ENCODE assay signal across 16 cellular contexts in the genomic region with DNA sequence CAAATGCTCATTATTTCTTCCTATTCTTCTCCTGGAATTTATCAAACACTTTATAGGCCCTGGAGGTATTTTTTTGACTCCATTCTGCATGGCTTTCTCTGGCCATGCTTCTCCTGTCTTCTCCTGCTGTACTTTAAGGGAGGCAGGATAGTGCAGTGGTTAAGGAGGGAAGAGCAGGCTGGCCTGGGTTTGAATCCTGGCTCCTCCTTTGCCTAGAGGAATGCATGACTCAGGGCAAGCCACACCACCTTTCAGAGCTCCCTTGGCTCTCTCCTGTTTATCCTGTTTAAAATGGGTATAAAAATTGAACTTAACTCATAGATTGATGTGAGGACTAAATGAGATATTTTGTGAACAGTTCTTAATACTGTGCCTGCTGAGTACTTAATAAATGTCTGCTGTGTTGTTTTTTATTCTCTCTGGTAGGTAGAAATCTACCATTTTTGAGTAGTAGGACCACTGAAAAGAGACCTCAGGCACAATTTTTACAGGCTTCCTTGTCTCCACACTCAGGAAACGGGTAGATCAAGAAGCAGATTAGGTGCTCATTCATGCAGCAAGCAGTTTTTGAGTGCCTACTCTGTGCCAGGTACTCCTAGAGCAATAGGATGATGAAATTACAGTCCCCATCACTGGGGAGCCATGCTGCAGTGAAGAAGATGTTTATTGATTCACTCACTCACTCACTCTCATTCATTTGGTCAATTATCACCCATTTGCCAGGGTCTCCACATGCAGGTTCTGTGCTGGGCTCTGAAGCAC. TPM values are rescaled to one million over a fixed set of nuclear protein-coding genes. Genes with fewer than 3 reads are reported as not detected.
DNase-seq lines count a peak whose midpoint lies in the region; ATAC-seq and TF ChIP-seq lines count a peak whose summit lies in the region.
"Had no signal": no experiment of that assay in that cellular context is flagged by ENCODE, and none has a peak within 500 bp of the region (broad histone marks: within the 10 kb centered on the region; RNA-seq: fewer than 3 reads in every experiment).

No MANE protein-coding gene starts in this region.

- H3K4me3 Mint-ChIP-seq in stimulated activated effector memory CD8-positive, alpha-beta T cell treated with anti-CD3 and anti-CD28 coated beads, Interleukin-12 subunit alpha, Interleukin-12 subunit beta, amount 100 ng/mL, for 72 hours: no peak overlapping the region
- H3K4me3 Mint-ChIP-seq: activated B cell treated with CpG ODN at 0.5 μM for 24 hours; activated CD8-positive, alpha-beta T cell treated with anti-CD3 and anti-CD28 coated beads, Interleukin-2, amount 10 ng/mL, durations not matched to agents 7 days and 5 days; activated naive CD8-positive, alpha-beta T cell treated with anti-CD3 and anti-CD28 coated beads for 36 hours; stimulated activated naive CD8-positive, alpha-beta T cell treated with anti-CD3 and anti-CD28 coated beads, Interleukin-15, amount 100 ng/mL, for 72 hours; T-helper 1 cell treated with Interleukin-12 subunit alpha and Interleukin-12 subunit beta and Interleukin-4 antibody, amounts not matched to agents 30 μg/mL and 1 μg/mL, for 36 hours had no signal

- H3K27ac Mint-ChIP-seq in stimulated activated effector memory CD8-positive, alpha-beta T cell treated with anti-CD3 and anti-CD28 coated beads, Interleukin-12 subunit alpha, Interleukin-12 subunit beta, amount 100 ng/mL, for 72 hours: no peak overlapping the region
- H3K27ac Mint-ChIP-seq: activated B cell treated with CpG ODN at 0.5 μM for 24 hours; activated CD8-positive, alpha-beta T cell treated with anti-CD3 and anti-CD28 coated beads, Interleukin-2, amount 10 ng/mL, durations not matched to agents 7 days and 5 days; activated naive CD8-positive, alpha-beta T cell treated with anti-CD3 and anti-CD28 coated beads for 36 hours; stimulated activated naive CD8-positive, alpha-beta T cell treated with anti-CD3 and anti-CD28 coated beads, Interleukin-15, amount 100 ng/mL, for 72 hours; T-helper 1 cell treated with Interleukin-12 subunit alpha and Interleukin-12 subunit beta and Interleukin-4 antibody, amounts not matched to agents 30 μg/mL and 1 μg/mL, for 36 hours had no signal

- H3K27me3 ChIP-seq in MG63: no peaks in the 10 kb centered on the region

- no peaks in the 10 kb centered on the region for H3K9me3 Mint-ChIP-seq in stimulated activated effector memory CD8-positive, alpha-beta T cell treated with anti-CD3 and anti-CD28 coated beads, Interleukin-12 subunit alpha, Interleukin-12 subunit beta, amount 100 ng/mL, for 72 hours
- H3K9me3 Mint-ChIP-seq: activated B cell treated with CpG ODN at 0.5 μM for 24 hours; activated naive CD8-positive, alpha-beta T cell treated with anti-CD3 and anti-CD28 coated beads for 36 hours; stimulated activated naive CD8-positive, alpha-beta T cell treated with anti-CD3 and anti-CD28 coated beads, Interleukin-15, amount 100 ng/mL, for 72 hours; T-helper 1 cell treated with Interleukin-12 subunit alpha and Interleukin-12 subunit beta and Interleukin-4 antibody, amounts not matched to agents 30 μg/mL and 1 μg/mL, for 36 hours had no signal

- 81% methylated on average over 1 of the region's 1 CpG; no CpG with 5 or more reads in 1 of the 2 experiments for WGBS in mesodermal cell (ENCODE audit: insufficient coverage in 2 of 2), 2 experiments

- no peak for ATAC-seq in stimulated activated effector memory CD8-positive, alpha-beta T cell treated with anti-CD3 and anti-CD28 coated beads, Interleukin-12 subunit alpha, Interleukin-12 subunit beta, amount 100 ng/mL, for 72 hours
- ATAC-seq: activated CD8-positive, alpha-beta T cell treated with anti-CD3 and anti-CD28 coated beads, Interleukin-2, amount 10 ng/mL, durations not matched to agents 7 days and 5 days; stimulated activated naive CD8-positive, alpha-beta T cell treated with anti-CD3 and anti-CD28 coated beads, Interleukin-15, amount 100 ng/mL, for 72 hours had no signal

- TF ChIP-seq CTCF in VCaP (conservative IDR thresholded peaks at IDR 0.05): no peak

- H3K4me1 ChIP-seq in mesodermal cell (ENCODE audit: control insufficient read depth, insufficient read depth, low read length, poor library complexity, severe bottlenecking): peaks cover 29% of the 10 kb centered on the region

- DNase-seq in NCI-H510A treated with DMSO at 0.1 percent for 48 hours (lab: John Stamatoyannopoulos, UW) (peak; percentile 9), NCI-H510A (lab: John Stamatoyannopoulos, UW) (no peak), MG63 (peak; percentile 58), iPS-NIHi7 (ENCODE audit: extremely low spot score) (no peak), NCI-H2107 treated with DMSO at 0.1 percent for 48 hours (lab: John Stamatoyannopoulos, UW; ENCODE audit: unreplicated experiment) (no peak)
- DNase-seq in stimulated activated effector memory CD8-positive, alpha-beta T cell treated with anti-CD3 and anti-CD28 coated beads, Interleukin-12 subunit alpha, Interleukin-12 subunit beta, amount 100 ng/mL, for 72 hours (ENCODE audit: low spot score in 2 of 2): no peak
- DNase-seq: activated B cell treated with CpG ODN at 0.5 μM for 24 hours; activated CD8-positive, alpha-beta T cell treated with anti-CD3 and anti-CD28 coated beads, Interleukin-2, amount 10 ng/mL, durations not matched to agents 7 days and 5 days; activated naive CD8-positive, alpha-beta T cell treated with anti-CD3 and anti-CD28 coated beads for 36 hours; brain microvascular endothelial cell; NCI-H345; SHP77 treated with DMSO at 0.1 percent for 48 hours; stimulated activated naive CD8-positive, alpha-beta T cell treated with anti-CD3 and anti-CD28 coated beads, Interleukin-15, amount 100 ng/mL, for 72 hours had no signal

- no peaks in the 10 kb centered on the region for H3K9me3 ChIP-seq in MG63
- no peaks in the 10 kb centered on the region for H3K9me3 ChIP-seq in mesodermal cell (ENCODE audit: control insufficient read depth, low read length)

- H3K36me3 ChIP-seq in MG63 (no peaks in the 10 kb centered on the region), mesodermal cell (ENCODE audit: control insufficient read depth, insufficient read depth, low read length) (no peaks in the 10 kb centered on the region)
- H3K36me3 ChIP-seq: brain microvascular endothelial cell had no signal

- H3K36me3 Mint-ChIP-seq in stimulated activated effector memory CD8-positive, alpha-beta T cell treated with anti-CD3 and anti-CD28 coated beads, Interleukin-12 subunit alpha, Interleukin-12 subunit beta, amount 100 ng/mL, for 72 hours: no peaks in the 10 kb centered on the region
- H3K36me3 Mint-ChIP-seq: activated naive CD8-positive, alpha-beta T cell treated with anti-CD3 and anti-CD28 coated beads for 36 hours had no signal

- peak overlapping the region; percentile 97 for H3K27ac ChIP-seq in VCaP
- peak overlapping the region; percentile 2 for H3K27ac ChIP-seq in mesodermal cell (ENCODE audit: low read depth, low read length, severe bottlenecking)
- H3K27ac ChIP-seq: brain microvascular endothelial cell had no signal

- no peak overlapping the region for H3K4me3 ChIP-seq in MG63
- H3K4me3 ChIP-seq in mesodermal cell (ENCODE audit: extremely low read depth, insufficient read depth, low read length, poor library complexity, severe bottlenecking): no peak overlapping the region

- no peaks in the 10 kb centered on the region for H3K4me1 Mint-ChIP-seq in stimulated activated effector memory CD8-positive, alpha-beta T cell treated with anti-CD3 and anti-CD28 coated beads, Interleukin-12 subunit alpha, Interleukin-12 subunit beta, amount 100 ng/mL, for 72 hours
- H3K4me1 Mint-ChIP-seq: activated B cell treated with CpG ODN at 0.5 μM for 24 hours; activated naive CD8-positive, alpha-beta T cell treated with anti-CD3 and anti-CD28 coated beads for 36 hours had no signal

RNA-seq across cellular contexts. Expression of a gene that starts 32.7 kb away (rescaled TPM):
- 2.1 and 4.6 TPM in 2 replicates for total RNA-seq in MG63 (2014; rRNA removed; shearing (Covaris generic); ENCODE audit: low replicate concordance)
- polyA plus RNA-seq in mesodermal cell (2013, experiment 1 of 2): 68.5 TPM
- polyA plus RNA-seq in mesodermal cell (2013, experiment 2 of 2): 47.6 TPM

Comparison
In these comparisons a context has a peak if more than half of its experiments do, and no peak if none do; other contexts are left out.
1. DNase-seq: peak in NCI-H510A treated with DMSO at 0.1 percent for 48 hours (single experiment) and MG63 (single experiment); none in NCI-H510A (single experiment), iPS-NIHi7 (single experiment), stimulated activated effector memory CD8-positive, alpha-beta T cell treated with anti-CD3 and anti-CD28 coated beads, Interleukin-12 subunit alpha, Interleukin-12 subunit beta, amount 100 ng/mL, for 72 hours (0 of 2) and NCI-H2107 treated with DMSO at 0.1 percent for 48 hours (single experiment).